ENCODE assay signal across 18 cellular contexts in the genomic region with DNA sequence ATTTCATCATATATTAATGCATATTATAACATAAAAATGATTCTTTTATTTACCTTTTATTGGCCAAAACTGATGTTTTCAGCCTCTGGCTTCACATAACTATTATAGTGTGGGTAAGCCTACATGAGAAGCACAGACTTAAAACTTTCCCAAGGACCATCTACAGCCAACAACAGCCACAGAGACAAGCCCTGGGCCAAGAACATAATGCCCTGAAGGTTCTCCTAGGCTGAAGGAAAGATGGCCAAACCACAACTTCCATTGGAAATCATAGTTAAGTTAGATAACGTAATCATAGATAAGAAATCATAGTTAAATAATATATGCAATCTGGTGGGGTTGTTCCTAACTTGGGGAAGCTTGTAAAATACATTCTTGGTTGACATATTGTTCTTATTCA.
"Had no signal": no experiment of that assay in that cellular context is flagged by ENCODE, and none has a peak within 500 bp of the region (broad histone marks: within the 10 kb centered on the region; RNA-seq: fewer than 3 reads in every experiment).

No MANE protein-coding gene starts in this region.

- H3K4me3 ChIP-seq: esophagus squamous epithelium, lung, prostate gland, right atrium auricular region, smooth muscle cell, stomach, thyroid gland, vagina had no signal

- H3K27ac ChIP-seq: esophagus squamous epithelium, prostate gland, right atrium auricular region, stomach, thyroid gland, vagina had no signal

- H3K27me3 ChIP-seq: esophagus squamous epithelium, right atrium auricular region, stomach, thyroid gland, vagina had no signal

- H3K4me1 ChIP-seq: esophagus squamous epithelium, prostate gland, right atrium auricular region, stomach, thyroid gland had no signal

- DNase-seq: cortex of kidney; effector memory CD8-positive, alpha-beta T cell; erythroblast; esophagus squamous epithelium; natural killer cell; stimulated activated CD4-positive, alpha-beta T cell treated with anti-CD3 and anti-CD28 coated beads, Interleukin-12 subunit alpha, Interleukin-12 subunit beta, amount 100 ng/mL, for 4 hours; stimulated activated CD4-positive, alpha-beta T cell treated with anti-CD3 and anti-CD28 coated beads, Interleukin-1b, Interleukin-23, amount 100 ng/mL, for 48 hours; stimulated activated CD4-positive, alpha-beta T cell treated with anti-CD3 and anti-CD28 coated beads, Interleukin-4, amount 100 ng/mL, for 1 hour; stimulated activated CD8-positive, alpha-beta memory T cell treated with anti-CD3 and anti-CD28 coated beads, Interleukin-4, amount 100 ng/mL, for 48 hours; stimulated activated naive CD4-positive, alpha-beta T cell treated with Interleukin-2 at 50 U/mL for 16 hours; stomach; thyroid gland; trophoblast cell had no signal

- H3K4me2 ChIP-seq: smooth muscle cell had no signal

- H3K36me3 ChIP-seq: esophagus squamous epithelium, prostate gland, right atrium auricular region, stomach, thyroid gland, vagina had no signal

- H3K9me3 ChIP-seq: esophagus squamous epithelium, prostate gland, right atrium auricular region, thyroid gland, vagina had no signal
